Comparison of ENCODE assay signal across 40 cellular contexts in the genomic region with DNA sequence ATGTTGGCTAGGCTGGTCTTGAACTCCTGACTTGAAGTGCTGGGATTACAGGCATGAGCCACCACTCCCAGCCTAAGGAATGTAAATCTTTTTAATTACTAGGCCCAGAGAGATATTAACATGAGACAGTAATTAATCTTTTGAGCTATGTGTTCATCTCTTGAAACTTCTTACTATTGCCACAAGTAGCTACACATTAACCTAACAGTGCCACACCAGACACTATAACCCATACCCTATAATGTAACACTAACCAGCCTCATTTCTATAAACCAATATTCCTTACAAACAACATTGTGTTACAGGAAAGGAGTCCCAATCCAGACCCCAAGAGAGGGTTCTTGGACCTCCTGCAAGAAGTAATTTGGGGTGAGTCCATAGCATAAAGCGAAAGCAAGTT. TPM values are rescaled to one million over a fixed set of nuclear protein-coding genes. Genes with fewer than 3 reads are reported as not detected.
"Had no signal": no experiment of that assay in that cellular context is flagged by ENCODE, and none has a peak within 500 bp of the region (broad histone marks: within the 10 kb centered on the region; RNA-seq: fewer than 3 reads in every experiment).

No MANE protein-coding gene starts in this region.

- DNase-seq: activated effector memory CD4-positive, alpha-beta T cell treated with anti-CD3 and anti-CD28 coated beads, Interleukin-2, amount 50 U/mL, for 16 hours; activated effector memory CD4-positive, alpha-beta T cell treated with Interleukin-2 at 50 U/mL for 16 hours; activated gamma-delta T cell; activated gamma-delta T cell treated with Interleukin-2 at 50 U/mL for 16 hours; activated naive CD4-positive, alpha-beta T cell; activated naive CD4-positive, alpha-beta T cell treated with anti-CD3 and anti-CD28 coated beads for 36 hours; activated naive CD4-positive, alpha-beta T cell treated with anti-CD3 and anti-CD28 coated beads, Interleukin-2, amount 10 ng/mL, durations not matched to agents 7 days and 5 days; activated naive CD4-positive, alpha-beta T cell treated with anti-CD3 and anti-CD28 coated beads, Interleukin-2, amount 50 U/mL, for 16 hours; activated naive CD4-positive, alpha-beta T cell treated with Interleukin-2 at 50 U/mL for 16 hours; activated naive CD8-positive, alpha-beta T cell treated with anti-CD3 and anti-CD28 coated beads for 36 hours; activated naive CD8-positive, alpha-beta T cell treated with anti-CD3 and anti-CD28 coated beads, Interleukin-2, amount 10 ng/mL, durations not matched to agents 7 days and 5 days; activated naive CD8-positive, alpha-beta T cell treated with anti-CD3 and anti-CD28 coated beads, Interleukin-2, amount 50 U/mL, for 24 hours; activated T-cell treated with anti-CD3 and anti-CD28 coated beads for 4 hours; activated T-cell treated with anti-CD3 and anti-CD28 coated beads, Interleukin-2, amount 50 U/mL, for 1 hour; activated T-cell treated with anti-CD3 and anti-CD28 coated beads, Interleukin-2, amount 50 U/mL, for 24 hours; activated T-cell treated with anti-CD3 and anti-CD28 coated beads, Interleukin-2, amount 50 U/mL, for 4 hours; activated T-cell treated with anti-CD3 and anti-CD28 coated beads, Interleukin-2, amount 50 U/mL, for 48 hours; activated T-cell treated with anti-CD3 and anti-CD28 coated beads, Interleukin-2, amount 50 U/mL, for 72 hours; adrenal gland; amniotic stem cell; anterior cingulate cortex; aorta; body of pancreas; brain microvascular endothelial cell; caudate nucleus; central memory CD4-positive, alpha-beta T cell; cerebellar nuclear complex had no signal

- H3K27me3 ChIP-seq: adrenal gland, ascending aorta, body of pancreas, brain microvascular endothelial cell, breast epithelium, cardiac muscle cell had no signal

- H3K36me3 ChIP-seq: adrenal gland, ascending aorta, brain microvascular endothelial cell, breast epithelium, cardiac muscle cell had no signal

- H3K27ac Mint-ChIP-seq: activated naive CD4-positive, alpha-beta T cell treated with anti-CD3 and anti-CD28 coated beads for 36 hours; activated naive CD4-positive, alpha-beta T cell treated with anti-CD3 and anti-CD28 coated beads, Interleukin-2, amount 10 ng/mL, durations not matched to agents 7 days and 5 days; activated naive CD4-positive, alpha-beta T cell treated with anti-CD3 and anti-CD28 coated beads, Interleukin-2, amount 50 U/mL, for 24 hours; activated naive CD4-positive, alpha-beta T cell treated with anti-CD3 and anti-CD28 coated beads, Interleukin-2, amount 50 U/mL, for 72 hours; activated naive CD8-positive, alpha-beta T cell; activated naive CD8-positive, alpha-beta T cell treated with anti-CD3 and anti-CD28 coated beads for 36 hours; activated naive CD8-positive, alpha-beta T cell treated with anti-CD3 and anti-CD28 coated beads, Interleukin-2, amount 10 ng/mL, durations not matched to agents 7 days and 5 days; activated naive CD8-positive, alpha-beta T cell treated with anti-CD3 and anti-CD28 coated beads, Interleukin-2, amount 50 U/mL, for 24 hours; activated T-cell treated with anti-CD3 and anti-CD28 coated beads, Interleukin-2, amount 50 U/mL, for 24 hours; activated T-cell treated with anti-CD3 and anti-CD28 coated beads, Interleukin-2, amount 50 U/mL, for 72 hours; activated T-helper 1 cell treated with anti-CD3 and anti-CD28 coated beads, Interleukin-12 subunit alpha, Interleukin-12 subunit beta, Interleukin-2, Interleukin-4 antibody, amounts not matched to agents 30 ng/mL and 10 ng/mL and 1 ng/mL, durations not matched to agents 14 hours and 24 hours and 36 hours; activated T-helper 17 cell treated with anti-CD3 and anti-CD28 coated beads, Interleukin-2, amount 50 U/mL, for 72 hours; activated T-helper 2 cell treated with anti-CD3 and anti-CD28 coated beads, Interferon-gamma antibody, Interleukin-2, Interleukin-4, amounts not matched to agents 10 μg/mL and 5 μg/mL and 100 μg/mL, durations not matched to agents 14 hours and 24 hours and 36 hours had no signal

- FAIRE-seq: astrocyte, bronchial epithelial cell had no signal

- H3K4me1 ChIP-seq: adrenal gland, ascending aorta, body of pancreas, breast epithelium had no signal

- H3K36me3 Mint-ChIP-seq: activated naive CD4-positive, alpha-beta T cell treated with anti-CD3 and anti-CD28 coated beads, Interleukin-2, amount 10 ng/mL, durations not matched to agents 7 days and 5 days; activated naive CD4-positive, alpha-beta T cell treated with anti-CD3 and anti-CD28 coated beads, Interleukin-2, amount 50 U/mL, for 24 hours; activated naive CD4-positive, alpha-beta T cell treated with anti-CD3 and anti-CD28 coated beads, Interleukin-2, amount 50 U/mL, for 72 hours; activated naive CD8-positive, alpha-beta T cell; activated naive CD8-positive, alpha-beta T cell treated with anti-CD3 and anti-CD28 coated beads for 36 hours; activated naive CD8-positive, alpha-beta T cell treated with anti-CD3 and anti-CD28 coated beads, Interleukin-2, amount 10 ng/mL, durations not matched to agents 7 days and 5 days; brain had no signal

- H3K27me3 Mint-ChIP-seq: activated naive CD8-positive, alpha-beta T cell; activated naive CD8-positive, alpha-beta T cell treated with anti-CD3 and anti-CD28 coated beads for 36 hours; activated T-cell treated with anti-CD3 and anti-CD28 coated beads, Interleukin-2, amount 50 U/mL, for 24 hours; central memory CD8-positive, alpha-beta T cell had no signal

- H3K4me1 Mint-ChIP-seq: activated T-helper 17 cell treated with anti-CD3 and anti-CD28 coated beads, Interleukin-2, amount 50 U/mL, for 72 hours had no signal

- H3K9me3 Mint-ChIP-seq: activated naive CD4-positive, alpha-beta T cell treated with anti-CD3 and anti-CD28 coated beads for 36 hours; activated naive CD4-positive, alpha-beta T cell treated with anti-CD3 and anti-CD28 coated beads, Interleukin-2, amount 10 ng/mL, durations not matched to agents 7 days and 5 days; activated naive CD4-positive, alpha-beta T cell treated with anti-CD3 and anti-CD28 coated beads, Interleukin-2, amount 50 U/mL, for 24 hours; activated naive CD4-positive, alpha-beta T cell treated with anti-CD3 and anti-CD28 coated beads, Interleukin-2, amount 50 U/mL, for 72 hours; activated naive CD8-positive, alpha-beta T cell treated with anti-CD3 and anti-CD28 coated beads for 36 hours; activated naive CD8-positive, alpha-beta T cell treated with anti-CD3 and anti-CD28 coated beads, Interleukin-2, amount 10 ng/mL, durations not matched to agents 7 days and 5 days; activated naive CD8-positive, alpha-beta T cell treated with anti-CD3 and anti-CD28 coated beads, Interleukin-2, amount 50 U/mL, for 24 hours; activated T-cell treated with anti-CD3 and anti-CD28 coated beads, Interleukin-2, amount 50 U/mL, for 24 hours; activated T-cell treated with anti-CD3 and anti-CD28 coated beads, Interleukin-2, amount 50 U/mL, for 4 hours; activated T-cell treated with anti-CD3 and anti-CD28 coated beads, Interleukin-2, amount 50 U/mL, for 72 hours; activated T-helper 1 cell treated with anti-CD3 and anti-CD28 coated beads, Interleukin-12 subunit alpha, Interleukin-12 subunit beta, Interleukin-2, Interleukin-4 antibody, amounts not matched to agents 30 ng/mL and 10 ng/mL and 1 ng/mL, durations not matched to agents 14 hours and 24 hours and 36 hours; activated T-helper 17 cell treated with anti-CD3 and anti-CD28 coated beads, Interleukin-2, amount 50 U/mL, for 72 hours; activated T-helper 2 cell treated with anti-CD3 and anti-CD28 coated beads, Interferon-gamma antibody, Interleukin-2, Interleukin-4, amounts not matched to agents 10 μg/mL and 5 μg/mL and 100 μg/mL, durations not matched to agents 14 hours and 24 hours and 36 hours; brain; central memory CD8-positive, alpha-beta T cell had no signal

- H3K27ac ChIP-seq: adrenal gland, ascending aorta, body of pancreas, brain microvascular endothelial cell, breast epithelium, cardiac muscle cell had no signal

- H3K4me3 ChIP-seq: adrenal gland, ascending aorta, body of pancreas, breast epithelium, cardiac muscle cell had no signal

- H3K4me3 Mint-ChIP-seq: activated naive CD4-positive, alpha-beta T cell treated with anti-CD3 and anti-CD28 coated beads for 36 hours; activated naive CD4-positive, alpha-beta T cell treated with anti-CD3 and anti-CD28 coated beads, Interleukin-2, amount 10 ng/mL, durations not matched to agents 7 days and 5 days; activated naive CD4-positive, alpha-beta T cell treated with anti-CD3 and anti-CD28 coated beads, Interleukin-2, amount 50 U/mL, for 24 hours; activated naive CD8-positive, alpha-beta T cell; activated naive CD8-positive, alpha-beta T cell treated with anti-CD3 and anti-CD28 coated beads for 36 hours; activated naive CD8-positive, alpha-beta T cell treated with anti-CD3 and anti-CD28 coated beads, Interleukin-2, amount 10 ng/mL, durations not matched to agents 7 days and 5 days; activated naive CD8-positive, alpha-beta T cell treated with anti-CD3 and anti-CD28 coated beads, Interleukin-2, amount 50 U/mL, for 24 hours; activated T-cell treated with anti-CD3 and anti-CD28 coated beads, Interleukin-2, amount 50 U/mL, for 24 hours; activated T-cell treated with anti-CD3 and anti-CD28 coated beads, Interleukin-2, amount 50 U/mL, for 4 hours; activated T-cell treated with anti-CD3 and anti-CD28 coated beads, Interleukin-2, amount 50 U/mL, for 72 hours; activated T-helper 1 cell treated with anti-CD3 and anti-CD28 coated beads, Interleukin-12 subunit alpha, Interleukin-12 subunit beta, Interleukin-2, Interleukin-4 antibody, amounts not matched to agents 30 ng/mL and 10 ng/mL and 1 ng/mL, durations not matched to agents 14 hours and 24 hours and 36 hours; activated T-helper 17 cell treated with anti-CD3 and anti-CD28 coated beads, Interleukin-2, amount 50 U/mL, for 72 hours; brain; central memory CD8-positive, alpha-beta T cell had no signal

- ATAC-seq: activated naive CD4-positive, alpha-beta T cell treated with anti-CD3 and anti-CD28 coated beads, Interleukin-2, amount 50 U/mL, for 72 hours; activated naive CD8-positive, alpha-beta T cell treated with anti-CD3 and anti-CD28 coated beads, Interleukin-2, amount 50 U/mL, for 24 hours; activated T-cell treated with anti-CD3 and anti-CD28 coated beads, Interleukin-2, amount 50 U/mL, for 4 hours; activated T-cell treated with anti-CD3 and anti-CD28 coated beads, Interleukin-2, amount 50 U/mL, for 72 hours; activated T-helper 17 cell treated with anti-CD3 and anti-CD28 coated beads, Interleukin-2, amount 50 U/mL, for 72 hours; body of pancreas had no signal

- H3K9me3 ChIP-seq: adrenal gland, ascending aorta, body of pancreas, breast epithelium had no signal

RNA-seq across cellular contexts. Expression of gene RCOR2, which starts 49.5 kb away (rescaled TPM):
- total RNA-seq: ascending aorta had no signal
